ENCODE assay signal across 16 cellular contexts in genomic region chr7:44563171-44563679, GRCh38. TPM values are rescaled to one million over a fixed set of nuclear protein-coding genes. Genes with fewer than 3 reads are reported as not detected.
DNase-seq lines count a peak whose midpoint lies in the region; ATAC-seq and TF ChIP-seq lines count a peak whose summit lies in the region.
"Had no signal": no experiment of that assay in that cellular context is flagged by ENCODE, and none has a peak within 500 bp of the region (broad histone marks: within the 10 kb centered on the region; RNA-seq: fewer than 3 reads in every experiment).

No MANE protein-coding gene starts in this region.

- no peak overlapping the region for H3K4me3 ChIP-seq in mammary epithelial cell (replicated peaks in 1 of 3; ENCODE audit: insufficient read depth in 1 of 3, low read depth in 2 of 3, low read length in 3 of 3)
- peak overlapping the region in 1 of 5 donors; percentile 10 for H3K4me3 ChIP-seq in subcutaneous abdominal adipose tissue (ENCODE audit: low read depth in 1 of 5, low read length in 5 of 5)
- no peak overlapping the region for H3K4me3 ChIP-seq in tibial nerve
- H3K4me3 ChIP-seq: heart left ventricle had no signal

- no peaks in the 10 kb centered on the region for H3K9me3 Mint-ChIP-seq in MCF 10A (ENCODE audit: unreplicated experiment)

- ATAC-seq in SK-N-SH treated with all-trans-retinoic acid at 6 μM for 48 hours = peak; percentile 3
- peak; percentile 84 for ATAC-seq in left lobe of liver
- ATAC-seq: heart left ventricle had no signal

- no peak overlapping the region for H3K27ac ChIP-seq in mammary epithelial cell (ENCODE audit: insufficient read depth, low read depth, low read length)
- H3K27ac ChIP-seq in subcutaneous abdominal adipose tissue (ENCODE audit: low read depth, low read length) = peak overlapping the region; percentile 70
- no peak overlapping the region for H3K27ac ChIP-seq in tibial nerve
- H3K27ac ChIP-seq: heart left ventricle had no signal

- DNase-seq in MCF 10A (ENCODE audit: unreplicated experiment) = no peak
- DNase-seq in mammary epithelial cell = no peak
- peak; percentile 95 for DNase-seq in left lobe of liver (ENCODE audit: low spot score)
- DNase-seq in tibial nerve (ENCODE audit: low spot score in 2 of 2) = no peak
- DNase-seq in amniotic stem cell (lab: John Stamatoyannopoulos, UW) = no peak
- DNase-seq in mucosa of gallbladder (ENCODE audit: low spot score) = no peak
- DNase-seq: activated CD4-positive, alpha-beta T cell treated with anti-CD3 and anti-CD28 coated beads for 1 hour; central memory CD4-positive, alpha-beta T cell; effector CD8-positive, alpha-beta T cell; heart left ventricle; NCI-H1930; retina; SIG-M5 had no signal

- H3K36me3 Mint-ChIP-seq in MCF 10A (ENCODE audit: insufficient read depth, unreplicated experiment) = peaks cover 35% of the 10 kb centered on the region

- H3K9ac ChIP-seq in mammary epithelial cell (ENCODE audit: insufficient read depth, low read length) (no peak overlapping the region), subcutaneous abdominal adipose tissue (ENCODE audit: low read length in 5 of 5) (no peak overlapping the region)

- H3K27me3 Mint-ChIP-seq in MCF 10A (ENCODE audit: insufficient read depth, unreplicated experiment) = no peaks in the 10 kb centered on the region

- dilution Hi-C loops in mammary epithelial cell (cut with HindIII; ENCODE audit: low sequenced_read_pairs) = no loop called here

- no peak overlapping the region for H3K4me2 ChIP-seq in mammary epithelial cell (ENCODE audit: insufficient read depth, low read depth, low read length)

- intact Hi-C loops in MCF 10A (cut with micrococcal nuclease) (no loop called here), mammary epithelial cell (cut with micrococcal nuclease) (loop anchor here (10.0 kb wide), 1 partner anchor 348 kb away; no protein-coding TSS in a partner anchor)

- H3K9me3 ChIP-seq in mammary epithelial cell (replicated peaks; ENCODE audit: insufficient read depth, low read length) = no peaks in the 10 kb centered on the region
- H3K9me3 ChIP-seq in subcutaneous abdominal adipose tissue (ENCODE audit: control insufficient read depth in 5 of 5, low read length in 5 of 5) = no peaks in the 10 kb centered on the region
- H3K9me3 ChIP-seq in tibial nerve = no peaks in the 10 kb centered on the region
- H3K9me3 ChIP-seq: heart left ventricle had no signal

- H4K20me1 ChIP-seq in mammary epithelial cell (ENCODE audit: insufficient read depth, low read length) = no peaks in the 10 kb centered on the region

- H3K4me1 ChIP-seq in mammary epithelial cell (ENCODE audit: insufficient read depth, low read length) = no peaks in the 10 kb centered on the region
- H3K4me1 ChIP-seq in subcutaneous abdominal adipose tissue (ENCODE audit: control insufficient read depth in 5 of 5, insufficient read depth in 5 of 5, low read length in 5 of 5) = peaks cover 0 to 37% (median 15%) of the 10 kb centered on the region in 5 donors
- H3K4me1 ChIP-seq in tibial nerve = peaks cover 0 to 4% (median 0%) of the 10 kb centered on the region in 4 donors

- BruUV-seq in MCF 10A (replicated peaks; lab: Mats Ljungman, UMichigan) = TSS peak; percentile 4
- BruUV-seq in mammary epithelial cell (replicated peaks; lab: Mats Ljungman, UMichigan) = no TSS peak

- H2AFZ ChIP-seq in mammary epithelial cell (ENCODE audit: low read depth, low read length) = no peak overlapping the region

- CTCF ChIA-PET in MCF 10A (lab: Yijun Ruan, JAX) (interaction anchor here (0.7 to 4.6 kb wide), 6 partner anchors 11 to 498 kb away, joined by 3 to 51 read pairs (median 30); partner anchors contain the start of genes DDX56 and NUDCD3), mammary epithelial cell (lab: Charles Lee; ENCODE audit: low non-redundant PET) (no interaction called here)

- H3K36me3 ChIP-seq in mammary epithelial cell (ENCODE audit: insufficient read depth, low read length) = peaks cover 16% of the 10 kb centered on the region
- peaks cover 0 to 49% (median 38%) of the 10 kb centered on the region in 5 donors for H3K36me3 ChIP-seq in subcutaneous abdominal adipose tissue (ENCODE audit: control insufficient read depth in 5 of 5, insufficient read depth in 5 of 5, low read length in 5 of 5)
- H3K36me3 ChIP-seq in tibial nerve = peaks cover 0 to 52% (median 17%) of the 10 kb centered on the region in 3 donors

- H3K27me3 ChIP-seq in mammary epithelial cell (ENCODE audit: insufficient read depth, low read length) (no peaks in the 10 kb centered on the region), subcutaneous abdominal adipose tissue (ENCODE audit: control insufficient read depth in 5 of 5, insufficient read depth in 4 of 5, low read length in 5 of 5) (no peaks in the 10 kb centered on the region), tibial nerve (no peaks in the 10 kb centered on the region)
- H3K27me3 ChIP-seq: heart left ventricle had no signal

- POLR2A ChIA-PET in MCF 10A (lab: Yijun Ruan, JAX) = interaction anchor here (0.6 to 6.7 kb wide), 4 partner anchors 10 to 417 kb away, joined by 3 to 55 read pairs (median 10); partner anchors contain the start of genes DDX56 and NPC1L1

- in situ Hi-C loops in mammary epithelial cell (cut with MboI; ENCODE audit: low sequenced_read_pairs in 2 of 2) = loop anchor here in 1 of 2 donors (25.0 kb wide), 1 partner anchor 351 kb away; the partner anchor contains the start of gene YKT6

- peaks cover 12% of the 10 kb centered on the region for H3K79me2 ChIP-seq in mammary epithelial cell (ENCODE audit: insufficient read depth, low read length)

- TF ChIP-seq POLR2A in tibial nerve (IDR thresholded peaks at IDR 0.05) = no peak

- no peak for TF ChIP-seq CTCF in MCF 10A (IDR thresholded peaks at IDR 0.05; ENCODE audit: unreplicated experiment)
- no peak for TF ChIP-seq CTCF in mammary epithelial cell (conservative IDR thresholded peaks at IDR 0.05 in 1 of 2, IDR thresholded peaks at IDR 0.05 in 1 of 2; ENCODE audit: extremely low read depth in 1 of 2, insufficient read depth in 1 of 2, low read depth in 1 of 2, low read length in 2 of 2)
- TF ChIP-seq CTCF in tibial nerve (IDR thresholded peaks at IDR 0.05) = no peak

- H3K4me1 Mint-ChIP-seq in MCF 10A (ENCODE audit: insufficient read depth, unreplicated experiment) = peaks cover 16% of the 10 kb centered on the region

- no peak for TF ChIP-seq EP300 in tibial nerve (IDR thresholded peaks at IDR 0.05)

- no peak overlapping the region for H3K27ac Mint-ChIP-seq in MCF 10A (ENCODE audit: low read depth, unreplicated experiment)

- WGBS in mammary epithelial cell (ENCODE audit: low coverage, missing lambda C conversion rate) = 94% methylated on average over 3 of the region's 3 CpGs
- 75 to 80% methylated on average over 3 of the region's 3 CpGs for WGBS in tibial nerve, 2 donors

- H3K4me3 Mint-ChIP-seq in MCF 10A (ENCODE audit: unreplicated experiment) = no peak overlapping the region

TF ChIP-seq in SK-N-SH treated with all-trans-retinoic acid at 6 μM for 48 hours, 23 proteins besides CTCF, POLR2A, EP300 and RAD21:
- TF ChIP-seq ZNF70 (CRISPR knock-in tag; IDR thresholded peaks at IDR 0.05) = no peak
- no peak for TF ChIP-seq RARB (CRISPR knock-in tag; IDR thresholded peaks at IDR 0.05)
- no peak for TF ChIP-seq BACH2 (CRISPR knock-in tag; IDR thresholded peaks at IDR 0.05; ENCODE audit: borderline replicate concordance)
- no peak for TF ChIP-seq ZC3H10 (CRISPR knock-in tag; IDR thresholded peaks at IDR 0.05)

RNA-seq across cellular contexts. Expression of gene DDX56, which starts 10.5 kb away (rescaled TPM):
- total RNA-seq in MCF 10A (2022) (104 and 105 TPM in 2 replicates), mammary epithelial cell (10 to 100 TPM; 51.3 to 85.8 TPM), left lobe of liver (32.9 TPM), tibial nerve (10 to 100 TPM; 42.4 to 59.1 (median 56.5) TPM), mucosa of gallbladder (53.3 TPM)
- 78.1 TPM for polyA plus RNA-seq in mammary epithelial cell
- polyA minus RNA-seq in mammary epithelial cell = 87.3 TPM

RNA-seq across cellular contexts. Expression of gene TMED4, which starts 18.8 kb away (rescaled TPM):
- total RNA-seq in MCF 10A (2022) (49.7 and 58.0 TPM in 2 replicates), mammary epithelial cell (10 to 100 TPM; 48.2 to 87.9 TPM), left lobe of liver (45.5 TPM), tibial nerve (100 to 1,000 TPM; 132 to 232 (median 218) TPM), mucosa of gallbladder (136 TPM)
- polyA plus RNA-seq in mammary epithelial cell = 61.8 TPM
- 37.2 TPM for polyA minus RNA-seq in mammary epithelial cell

RNA-seq across cellular contexts. Expression of gene NPC1L1, which starts 22.1 kb away (rescaled TPM):
- total RNA-seq in MCF 10A (2022) = 0.07 TPM in 1 of 2 replicates, not detected in the other
- not detected for total RNA-seq in mammary epithelial cell
- not detected for polyA plus RNA-seq in mammary epithelial cell
- polyA minus RNA-seq in mammary epithelial cell = not detected
- total RNA-seq in left lobe of liver = 21.1 TPM
- under 1 TPM in 3 of 4 donors, not detected in 1; 0.30 to 0.44 (median 0.39) TPM for total RNA-seq in tibial nerve
- 61.3 TPM for total RNA-seq in mucosa of gallbladder
- total RNA-seq: NCI-H460 had no signal

RNA-seq across cellular contexts. Expression of gene OGDH, which starts 43.2 kb away (rescaled TPM):
- total RNA-seq in MCF 10A (2022) (75.1 and 91.1 TPM in 2 replicates), mammary epithelial cell (10 to 100 TPM; 82.4 to 96.9 TPM), left lobe of liver (50.9 TPM), tibial nerve (10 to 100 TPM; 66.8 to 76.5 (median 70.1) TPM), mucosa of gallbladder (114 TPM)
- 81.2 TPM for polyA plus RNA-seq in mammary epithelial cell
- polyA minus RNA-seq in mammary epithelial cell = 222 TPM

Comparison
In these comparisons a context has a peak if more than half of its experiments do, and no peak if none do; other contexts are left out.
1. RNA of gene NPC1L1, which starts 22.1 kb away (total RNA-seq): 61.3 TPM in mucosa of gallbladder (single experiment) and 21.1 TPM in left lobe of liver (single experiment); 0.30 to 0.44 TPM in tibial nerve, 0.07 TPM in MCF 10A and not detected in mammary epithelial cell; every median in the first group is over 10 times any median in the second.